8 cellular contexts compared by ENCODE assay signal in the genomic region with DNA sequence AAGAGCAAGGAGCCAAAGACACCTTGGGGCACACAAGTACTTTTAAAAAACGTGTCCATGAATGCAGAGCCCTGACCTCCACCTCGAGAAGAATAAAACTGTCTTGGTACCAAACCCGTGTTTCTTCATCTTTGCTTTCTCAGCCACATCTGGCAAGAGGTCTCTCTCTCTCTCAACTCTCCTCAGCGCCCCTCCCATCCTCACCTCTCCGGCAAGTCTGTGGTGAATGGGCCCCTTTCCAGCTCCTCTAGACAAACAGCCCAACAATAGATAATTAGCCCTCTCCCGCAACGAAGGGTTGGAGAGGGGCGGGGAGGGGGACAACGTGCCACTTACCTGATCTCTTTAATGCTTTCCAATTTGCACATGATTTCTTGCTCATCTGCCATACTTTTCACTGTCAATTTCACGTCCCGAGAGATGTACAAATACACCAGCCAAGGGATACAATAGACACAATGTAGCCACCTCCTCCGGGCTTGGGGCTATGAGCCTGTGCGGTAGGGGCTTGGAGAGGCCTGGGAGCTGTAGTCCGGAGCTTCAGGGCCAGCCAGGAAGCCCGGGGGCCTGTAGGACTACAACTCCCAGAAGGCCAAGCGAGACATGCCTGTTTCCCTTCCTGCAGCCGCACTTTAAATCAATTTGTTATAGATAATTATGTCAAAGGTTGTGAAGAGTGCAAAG. TPM values are rescaled to one million over a fixed set of nuclear protein-coding genes. Genes with fewer than 3 reads are reported as not detected.
DNase-seq lines count a peak whose midpoint lies in the region; ATAC-seq and TF ChIP-seq lines count a peak whose summit lies in the region.

A gene with protein sequence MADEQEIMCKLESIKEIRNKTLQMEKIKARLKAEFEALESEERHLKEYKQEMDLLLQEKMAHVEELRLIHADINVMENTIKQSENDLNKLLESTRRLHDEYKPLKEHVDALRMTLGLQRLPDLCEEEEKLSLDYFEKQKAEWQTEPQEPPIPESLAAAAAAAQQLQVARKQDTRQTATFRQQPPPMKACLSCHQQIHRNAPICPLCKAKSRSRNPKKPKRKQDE (minus strand): TSS at position 462 of the 684 bp plus-strand sequence. CDS start 73 bp downstream, at position 389.

- peak within 1 kb of the TSS; percentile 80 for H3K27ac Mint-ChIP-seq in activated naive CD4-positive, alpha-beta T cell treated with anti-CD3 and anti-CD28 coated beads for 36 hours

- H3K36me3 ChIP-seq in SJSA1 (no peaks in the 10 kb centered on the region), testis (ENCODE audit: low read depth, missing control alignments) (no peaks in the 10 kb centered on the region)

- intact Hi-C loops in activated naive CD4-positive, alpha-beta T cell treated with anti-CD3 and anti-CD28 coated beads for 36 hours (cut with micrococcal nuclease): loop anchor here (1.0 to 10.0 kb wide), 7 partner anchors 58 to 771 kb away; a partner anchor contains a TSS
- intact Hi-C loops in testis (cut with DNase I; ENCODE audit: low total_unique reads): no loop called here

- CTCF ChIA-PET in activated naive CD4-positive, alpha-beta T cell treated with anti-CD3 and anti-CD28 coated beads for 36 hours (lab: Charles Lee): no interaction called here

- H3K4me3 Mint-ChIP-seq in activated naive CD4-positive, alpha-beta T cell treated with anti-CD3 and anti-CD28 coated beads for 36 hours: peak within 1 kb of the TSS; percentile 96

- H3K9me3 Mint-ChIP-seq in activated naive CD4-positive, alpha-beta T cell treated with anti-CD3 and anti-CD28 coated beads for 36 hours: peaks cover 6% of the 10 kb centered on the region

- H3K9me3 ChIP-seq in SJSA1 (replicated peaks) (no peaks in the 10 kb centered on the region), testis (no peaks in the 10 kb centered on the region)

- H3K27ac ChIP-seq in SJSA1 (no peak within 1 kb of the TSS), testis (no peak within 1 kb of the TSS)

- TF ChIP-seq POLR2A in testis (IDR thresholded peaks at IDR 0.05): no peak

- H3K4me1 Mint-ChIP-seq in activated naive CD4-positive, alpha-beta T cell treated with anti-CD3 and anti-CD28 coated beads for 36 hours (ENCODE audit: low read depth): peaks cover 18% of the 10 kb centered on the region

- DNase-seq in AG10803 (ENCODE audit: low read depth) (peak; percentile 70), SJSA1 (ENCODE audit: low read depth in 1 of 2, low spot score in 2 of 2) (peak; percentile 37 to 60), germinal center (ENCODE audit: low spot score) (peak; percentile 73), non-pigmented ciliary epithelial cell (ENCODE audit: low read depth) (peak; percentile 40), testis (peak; percentile 87)
- peak; percentile 80 for DNase-seq in activated naive CD4-positive, alpha-beta T cell treated with anti-CD3 and anti-CD28 coated beads for 36 hours

- H3K36me3 Mint-ChIP-seq in activated naive CD4-positive, alpha-beta T cell treated with anti-CD3 and anti-CD28 coated beads for 36 hours (ENCODE audit: low read depth): peaks cover 12% of the 10 kb centered on the region

- ATAC-seq in GM19351 (IDR thresholded peaks at IDR 0.05; ENCODE audit: unreplicated experiment) (peak; percentile 99), HG03469 (IDR thresholded peaks at IDR 0.05; ENCODE audit: unreplicated experiment) (peak; percentile 99)

- H3K4me3 ChIP-seq in AG10803 (ENCODE audit: low read length) (peak within 1 kb of the TSS; percentile 69), SJSA1 (peak within 1 kb of the TSS; percentile 42), testis (peak within 1 kb of the TSS; percentile 40 to 58)

- H3K27me3 ChIP-seq in SJSA1 (replicated peaks): no peaks in the 10 kb centered on the region
- H3K27me3 ChIP-seq in testis: no peaks in the 10 kb centered on the region

- no peaks in the 10 kb centered on the region for H3K4me1 ChIP-seq in SJSA1 (replicated peaks)
- no peaks in the 10 kb centered on the region for H3K4me1 ChIP-seq in testis

- WGBS in testis, 2 donors: 0 to 1% methylated on average over 13 to 16 of the region's 17 CpGs

- no peaks in the 10 kb centered on the region for H3K27me3 Mint-ChIP-seq in activated naive CD4-positive, alpha-beta T cell treated with anti-CD3 and anti-CD28 coated beads for 36 hours (ENCODE audit: low read depth)

- TF ChIP-seq CTCF in AG10803 (conservative IDR thresholded peaks at IDR 0.05; ENCODE audit: low read length) (no peak), testis (IDR thresholded peaks at IDR 0.05) (no peak)

RNA-seq across cellular contexts. Expression of the gene that starts here (rescaled TPM):
- 2.2 and 4.4 TPM in 2 replicates for total RNA-seq in SJSA1 (2014; rRNA removed; shearing (Covaris generic))
- 10 to 100 TPM; 15.6 to 16.6 TPM for total RNA-seq in activated naive CD4-positive, alpha-beta T cell treated with anti-CD3 and anti-CD28 coated beads for 36 hours
- 1 to 10 TPM; 3.1 to 3.8 TPM for total RNA-seq in testis
- 3.4 TPM for polyA plus RNA-seq in testis (ENCODE audit: insufficient read depth, low read depth, low replicate concordance)
